ENCODE assay signal across 20 cellular contexts in genomic region chr17:27181935-27182334, GRCh38.
"Had no signal": no experiment of that assay in that cellular context is flagged by ENCODE, and none has a peak within 500 bp of the region (broad histone marks: within the 10 kb centered on the region; RNA-seq: fewer than 3 reads in every experiment).

No MANE protein-coding gene starts in this region.

- H3K36me3 Mint-ChIP-seq: mesothelial cell of epicardium, neural progenitor cell, type B pancreatic cell had no signal

- DNase-seq: cortex of kidney; effector memory CD8-positive, alpha-beta T cell; kidney; mesenchymal stem cell; mucosa of descending colon; naive thymus-derived CD4-positive, alpha-beta T cell; stimulated activated CD4-positive, alpha-beta T cell treated with anti-CD3 and anti-CD28 coated beads, Interleukin-12 subunit alpha, Interleukin-12 subunit beta, amount 100 ng/mL, for 4 hours; stimulated activated CD4-positive, alpha-beta T cell treated with anti-CD3 and anti-CD28 coated beads, Interleukin-1b, Interleukin-23, amount 100 ng/mL, for 48 hours; stimulated activated CD4-positive, alpha-beta T cell treated with anti-CD3 and anti-CD28 coated beads, Interleukin-4, amount 100 ng/mL, for 1 hour; stimulated activated CD8-positive, alpha-beta memory T cell treated with anti-CD3 and anti-CD28 coated beads, Interleukin-4, amount 100 ng/mL, for 48 hours; stimulated activated naive CD8-positive, alpha-beta T cell treated with anti-CD3 and anti-CD28 coated beads, Interleukin-15, Interleukin-2, amounts not matched to agents 100 U/mL and 50 U/mL, for 24 hours; substantia nigra; testis; tibial artery had no signal

- ATAC-seq: effector memory CD8-positive, alpha-beta T cell; left lobe of liver; mucosa of descending colon; naive thymus-derived CD4-positive, alpha-beta T cell; sciatic nerve; stimulated activated naive CD8-positive, alpha-beta T cell treated with anti-CD3 and anti-CD28 coated beads, Interleukin-15, Interleukin-2, amounts not matched to agents 100 U/mL and 50 U/mL, for 24 hours had no signal

- H3K4me1 Mint-ChIP-seq: mesothelial cell of epicardium, nephron, neural progenitor cell had no signal

- H3K9me3 Mint-ChIP-seq: type B pancreatic cell had no signal

- H3K27ac Mint-ChIP-seq: effector memory CD8-positive, alpha-beta T cell; mesothelial cell of epicardium; naive thymus-derived CD4-positive, alpha-beta T cell; nephron; neural progenitor cell; type B pancreatic cell had no signal

- H3K4me3 Mint-ChIP-seq: effector memory CD8-positive, alpha-beta T cell; mesothelial cell of epicardium; naive thymus-derived CD4-positive, alpha-beta T cell; nephron; neural progenitor cell; type B pancreatic cell had no signal

- H3K27me3 Mint-ChIP-seq: type B pancreatic cell had no signal
